Comparison of ENCODE assay signal across 18 cellular contexts in genomic region chr22:48758905-48759875, GRCh38.
A peak's percentile ranks its signal among the peaks of the same experiment; 100 is the strongest.
DNase-seq lines count a peak whose midpoint lies in the region; ATAC-seq and TF ChIP-seq lines count a peak whose summit lies in the region.
"Had no signal": no experiment of that assay in that cellular context is flagged by ENCODE, and none has a peak within 500 bp of the region (broad histone marks: within the 10 kb centered on the region; RNA-seq: fewer than 3 reads in every experiment).

No MANE protein-coding gene starts in this region.

- H3K36me3 Mint-ChIP-seq in osteocyte (ENCODE audit: unreplicated experiment): no peaks in the 10 kb centered on the region
- H3K36me3 Mint-ChIP-seq: CD4-positive, alpha-beta memory T cell; naive B cell; stimulated activated naive B cell treated with anti-CD40 and anti-IgM and Interleukin-4, amounts not matched to agents 10 μg/mL and 1 μg/mL and 100 μg/mL, for 72 hours had no signal

- no peak overlapping the region for H3K27ac ChIP-seq in dorsolateral prefrontal cortex
- H3K27ac ChIP-seq: HL-60, psoas muscle, upper lobe of right lung had no signal

- no peak overlapping the region for H3K4me3 ChIP-seq in dorsolateral prefrontal cortex
- H3K4me3 ChIP-seq: psoas muscle, upper lobe of right lung had no signal

- no peak overlapping the region for H3K27ac Mint-ChIP-seq in osteocyte (ENCODE audit: unreplicated experiment)
- H3K27ac Mint-ChIP-seq: CD4-positive, alpha-beta memory T cell; stimulated activated naive B cell treated with anti-CD40 and anti-IgM and Interleukin-4, amounts not matched to agents 10 μg/mL and 1 μg/mL and 100 μg/mL, for 72 hours had no signal

- H3K4me3 Mint-ChIP-seq in osteocyte (ENCODE audit: unreplicated experiment): no peak overlapping the region
- H3K4me3 Mint-ChIP-seq: CD4-positive, alpha-beta memory T cell; stimulated activated naive B cell treated with anti-CD40 and anti-IgM and Interleukin-4, amounts not matched to agents 10 μg/mL and 1 μg/mL and 100 μg/mL, for 72 hours had no signal

- no peaks in the 10 kb centered on the region for H3K27me3 ChIP-seq in dorsolateral prefrontal cortex
- H3K27me3 ChIP-seq: upper lobe of right lung had no signal

- ATAC-seq in HG03432 (IDR thresholded peaks at IDR 0.05; ENCODE audit: unreplicated experiment): no peak
- ATAC-seq: esophagus mucosa; stimulated activated naive B cell treated with anti-CD40 and anti-IgM and Interleukin-4, amounts not matched to agents 10 μg/mL and 1 μg/mL and 100 μg/mL, for 72 hours; upper lobe of right lung had no signal

- H3K4me1 Mint-ChIP-seq in osteocyte (ENCODE audit: unreplicated experiment): no peaks in the 10 kb centered on the region
- H3K4me1 Mint-ChIP-seq: CD4-positive, alpha-beta memory T cell; naive B cell; stimulated activated naive B cell treated with anti-CD40 and anti-IgM and Interleukin-4, amounts not matched to agents 10 μg/mL and 1 μg/mL and 100 μg/mL, for 72 hours had no signal

- no peaks in the 10 kb centered on the region for H3K27me3 Mint-ChIP-seq in osteocyte (ENCODE audit: unreplicated experiment)

- H3K9me3 Mint-ChIP-seq in osteocyte (ENCODE audit: unreplicated experiment): no peaks in the 10 kb centered on the region
- H3K9me3 Mint-ChIP-seq: stimulated activated naive B cell treated with anti-CD40 and anti-IgM and Interleukin-4, amounts not matched to agents 10 μg/mL and 1 μg/mL and 100 μg/mL, for 72 hours had no signal

- intact Hi-C loops in dorsolateral prefrontal cortex (cut with DNase I): no loop called here

- TF ChIP-seq CTCF in dorsolateral prefrontal cortex (IDR thresholded peaks at IDR 0.05 in 54 of 56, conservative IDR thresholded peaks at IDR 0.05 in 2 of 56; ENCODE audit: low read depth in 1 of 56, partially characterized antibody in 56 of 56) (no peak), osteocyte (IDR thresholded peaks at IDR 0.05) (no peak)

- peak; percentile 2 for DNase-seq in stimulated activated CD4-positive, alpha-beta T cell treated with anti-CD3 and anti-CD28 coated beads, Interleukin-4, amount 100 ng/mL, for 24 hours
- DNase-seq in stimulated activated CD4-positive, alpha-beta T cell treated with anti-CD3 and anti-CD28 coated beads, Interleukin-15, amount 100 ng/mL, for 24 hours: no peak
- DNase-seq in dorsolateral prefrontal cortex (peak in 6 of 10 donors; percentile 6 to 35 (median 23)), osteocyte (ENCODE audit: extremely low spot score, unreplicated experiment) (peak; percentile 80), NCI-H82 (lab: John Stamatoyannopoulos, UW) (no peak), SHP77 (lab: John Stamatoyannopoulos, UW) (no peak)
- no peak for DNase-seq in effector CD4-positive, alpha-beta T cell
- DNase-seq: activated CD4-positive, alpha-beta T cell treated with anti-CD3 and anti-CD28 coated beads, Interleukin-2, amount 50 U/mL, for 48 hours; CD4-positive, alpha-beta memory T cell; DMS79; naive B cell; NCI-H1694 treated with DMSO at 0.1 percent for 48 hours; psoas muscle; stimulated activated naive B cell treated with anti-CD40 and anti-IgM and Interleukin-4, amounts not matched to agents 10 μg/mL and 1 μg/mL and 100 μg/mL, for 72 hours; upper lobe of right lung had no signal

Comparison
In these comparisons a context has a peak if more than half of its experiments do, and no peak if none do; other contexts are left out.
1. DNase-seq: peak in stimulated activated CD4-positive, alpha-beta T cell treated with anti-CD3 and anti-CD28 coated beads, Interleukin-4, amount 100 ng/mL, for 24 hours (single experiment), dorsolateral prefrontal cortex (6 of 10) and osteocyte (single experiment); none in stimulated activated CD4-positive, alpha-beta T cell treated with anti-CD3 and anti-CD28 coated beads, Interleukin-15, amount 100 ng/mL, for 24 hours (single experiment), effector CD4-positive, alpha-beta T cell (single experiment), NCI-H82 (single experiment) and SHP77 (0 of 2).